ENCODE assay signal across 8 cellular contexts in genomic region chr1:200409203-200409760, GRCh38. TPM values are rescaled to one million over a fixed set of nuclear protein-coding genes. Genes with fewer than 3 reads are reported as not detected.
A peak's percentile ranks its signal among the peaks of the same experiment; 100 is the strongest.
DNase-seq lines count a peak whose midpoint lies in the region; ATAC-seq and TF ChIP-seq lines count a peak whose summit lies in the region.

No MANE protein-coding gene starts in this region.

- DNase-seq in CD4-positive, CD25-positive, alpha-beta regulatory T cell: peak in 2 of 3 donors; percentile 34 to 57
- peak; percentile 27 for DNase-seq in GM20000 (ENCODE audit: low spot score)
- peak; percentile 33 for DNase-seq in IMR-90
- peak; percentile 55 to 67 for DNase-seq in activated T-cell treated with anti-CD3 and anti-CD28 coated beads, Interleukin-2, amount 50 U/mL, for 48 hours
- peak in 1 of 2 donors; percentile 57 for DNase-seq in foreskin fibroblast
- DNase-seq in ovary: peak in 4 of 5 donors; percentile 32 to 55 (median 46)
- peak; percentile 76 for DNase-seq in upper lobe of right lung

- no peaks in the 10 kb centered on the region for H3K9me3 ChIP-seq in CD4-positive, CD25-positive, alpha-beta regulatory T cell (ENCODE audit: control insufficient read depth in 2 of 2, low read length in 2 of 2)
- H3K9me3 ChIP-seq in IMR-90 (ENCODE audit: control insufficient read depth, insufficient read depth, low read length) (no peaks in the 10 kb centered on the region), ovary (no peaks in the 10 kb centered on the region), upper lobe of right lung (no peaks in the 10 kb centered on the region)

- H3K14ac ChIP-seq in IMR-90 (replicated peaks; ENCODE audit: low read depth, low read length): peak overlapping the region; percentile 97

- H3K36me3 ChIP-seq in CD4-positive, CD25-positive, alpha-beta regulatory T cell (ENCODE audit: control insufficient read depth, insufficient read depth, low read length): peaks cover 2% of the 10 kb centered on the region
- H3K36me3 ChIP-seq in IMR-90 (ENCODE audit: control insufficient read depth, insufficient read depth, low read length) (peaks cover 20% of the 10 kb centered on the region), ovary (no peaks in the 10 kb centered on the region), upper lobe of right lung (peaks cover 4% of the 10 kb centered on the region)

- TF ChIP-seq EP300 in ovary (IDR thresholded peaks at IDR 0.05): no peak

- peak overlapping the region; percentile 69 for H2BK120ac ChIP-seq in IMR-90 (ENCODE audit: low read depth, low read length)

- peaks cover 0 to 4% (median 0%) of the 10 kb centered on the region in 7 donors for H3K9me3 Mint-ChIP-seq in CD4-positive, CD25-positive, alpha-beta regulatory T cell

- in situ Hi-C loops in IMR-90 (cut with MboI; ENCODE audit: low sequenced_read_pairs): no loop called here

- H3K36me3 Mint-ChIP-seq in CD4-positive, CD25-positive, alpha-beta regulatory T cell: peaks cover 23% of the 10 kb centered on the region

- H4K8ac ChIP-seq in IMR-90 (ENCODE audit: low read depth in 2 of 2, low read length in 2 of 2): peak overlapping the region; percentile 87 to 92; a peak in 3 of 4 replicates

- BruUV-seq in IMR-90 (replicated peaks; lab: Mats Ljungman, UMichigan): no TSS peak

- TF ChIP-seq RAD21 in IMR-90 (IDR thresholded peaks at IDR 0.05; ENCODE audit: low read length): peak; percentile 20; the same call in 1 of the 2 replicates

- H4K20me1 ChIP-seq in IMR-90 (ENCODE audit: insufficient read depth, low read length): peaks cover 22% of the 10 kb centered on the region

- peak overlapping the region; percentile 92 for H2AK5ac ChIP-seq in IMR-90 (ENCODE audit: low read depth, low read length)

- ATAC-seq in CD4-positive, CD25-positive, alpha-beta regulatory T cell (ENCODE audit: low read depth in 2 of 2): peak; percentile 14 to 19
- peak; percentile 51 for ATAC-seq in IMR-90 (ENCODE audit: low read depth)
- peak; percentile 37 for ATAC-seq in upper lobe of right lung
- ATAC-seq in GM18870 (IDR thresholded peaks at IDR 0.05; ENCODE audit: unreplicated experiment): no peak

- H2BK15ac ChIP-seq in IMR-90 (ENCODE audit: low read depth, low read length): peak overlapping the region; percentile 63; the same call in 2 of the 3 replicates

- H3K56ac ChIP-seq in IMR-90 (ENCODE audit: extremely low read depth, insufficient read depth, low read length): peak overlapping the region; percentile 93

- H2BK20ac ChIP-seq in IMR-90 (ENCODE audit: low read depth, low read length): peak overlapping the region; percentile 63; the same call in 1 of the 2 replicates

- peaks cover 25 to 60% (median 46%) of the 10 kb centered on the region in 4 donors for H3K4me1 Mint-ChIP-seq in CD4-positive, CD25-positive, alpha-beta regulatory T cell

- CTCF ChIA-PET in IMR-90 (lab: Yijun Ruan, JAX): interaction anchor here (0.6 kb wide), 1 partner anchor 13 kb away, joined by 3 read pairs; no protein-coding TSS in a partner anchor

- H3K18ac ChIP-seq in IMR-90 (ENCODE audit: low read depth, low read length): peak overlapping the region; percentile 62; the same call in 1 of the 2 replicates

- H3K4ac ChIP-seq in IMR-90 (ENCODE audit: low read depth, low read length): peak overlapping the region; percentile 94

- peak overlapping the region; percentile 98 for H3K9ac ChIP-seq in IMR-90 (ENCODE audit: low read depth, low read length)

- peak overlapping the region; percentile 89 for H4K91ac ChIP-seq in IMR-90 (ENCODE audit: insufficient read depth, low read depth, low read length)

- intact Hi-C loops in IMR-90 (cut with micrococcal nuclease): loop anchor here (1.0 to 10.0 kb wide), 3 partner anchors 79 to 724 kb away; no protein-coding TSS in a partner anchor
- intact Hi-C loops in ovary (cut with DNase I): no loop called here
- intact Hi-C loops in upper lobe of right lung (cut with DNase I): no loop called here

- peaks cover 17 to 43% of the 10 kb centered on the region in 2 experiments for H3K79me1 ChIP-seq in IMR-90 (ENCODE audit: low read depth in 1 of 2, low read length in 2 of 2)

- H3K4me2 ChIP-seq in IMR-90 (ENCODE audit: low read depth, low read length): peak overlapping the region; percentile 93

- peak overlapping the region; percentile 100 for H2AFZ ChIP-seq in IMR-90 (replicated peaks; ENCODE audit: low read length, poor library complexity)

- peak overlapping the region; percentile 78 for H3K27ac ChIP-seq in CD4-positive, CD25-positive, alpha-beta regulatory T cell (ENCODE audit: insufficient read depth, low read length, poor library complexity, severe bottlenecking)
- H3K27ac ChIP-seq in IMR-90 (ENCODE audit: insufficient read depth, low read length) (peak overlapping the region; percentile 97), ovary (peak overlapping the region in 1 of 2 donors; percentile 51), upper lobe of right lung (peak overlapping the region; percentile 87)

- peak overlapping the region; percentile 86 for H3K23ac ChIP-seq in IMR-90 (ENCODE audit: low read depth, low read length)

- TF ChIP-seq POLR2A in IMR-90 (IDR thresholded peaks at IDR 0.05; ENCODE audit: low read depth, low read length): no peak
- TF ChIP-seq POLR2A in ovary (IDR thresholded peaks at IDR 0.05): no peak

- peaks cover 49% of the 10 kb centered on the region for H3K4me1 ChIP-seq in CD4-positive, CD25-positive, alpha-beta regulatory T cell (ENCODE audit: control insufficient read depth, insufficient read depth, low read length, poor library complexity, severe bottlenecking)
- H3K4me1 ChIP-seq in IMR-90 (ENCODE audit: control insufficient read depth, insufficient read depth, low read length) (peaks cover 11% of the 10 kb centered on the region), ovary (ENCODE audit: insufficient read depth) (peaks cover 13% of the 10 kb centered on the region), upper lobe of right lung (peaks cover 49% of the 10 kb centered on the region)

- peaks cover 4% of the 10 kb centered on the region for H3K27me3 Mint-ChIP-seq in CD4-positive, CD25-positive, alpha-beta regulatory T cell

- WGBS in IMR-90 (ENCODE audit: extremely low coverage in 2 of 2, insufficient read length in 1 of 2), 2 experiments: 0% methylated on average over 4 of the region's 41 CpGs; no CpG with 5 or more reads in 1 of the 2 experiments
- WGBS in ovary, 3 donors: 1 to 3% (median 2%) methylated on average over 29 to 41 of the region's 41 CpGs

- peak overlapping the region; percentile 99 for H2AK9ac ChIP-seq in IMR-90 (replicated peaks; ENCODE audit: low read depth, low read length, poor library complexity)

- no peaks in the 10 kb centered on the region for H3K27me3 ChIP-seq in CD4-positive, CD25-positive, alpha-beta regulatory T cell (ENCODE audit: control insufficient read depth, insufficient read depth, low read length)
- H3K27me3 ChIP-seq in IMR-90 (ENCODE audit: control insufficient read depth, insufficient read depth, low read length) (no peaks in the 10 kb centered on the region), ovary (no peaks in the 10 kb centered on the region), upper lobe of right lung (no peaks in the 10 kb centered on the region)

- dilution Hi-C loops in IMR-90 (cut with HindIII; ENCODE audit: low sequenced_read_pairs, unreplicated experiment): no loop called here

- H3K4me3 Mint-ChIP-seq in CD4-positive, CD25-positive, alpha-beta regulatory T cell: peak overlapping the region; percentile 96 to 100 (median 98)

- TF ChIP-seq CTCF in GM20000 (IDR thresholded peaks at IDR 0.05; ENCODE audit: extremely low read depth, missing control alignments) (no peak), IMR-90 (conservative IDR thresholded peaks at IDR 0.05; ENCODE audit: low read depth, low read length) (0 out of 2 replicates have a peak, but pooled peaks have one; percentile 7), foreskin fibroblast (IDR thresholded peaks at IDR 0.05; ENCODE audit: low read depth, low read length) (no peak), ovary (IDR thresholded peaks at IDR 0.05) (no peak), upper lobe of right lung (IDR thresholded peaks at IDR 0.05) (no peak)

- POLR2A ChIA-PET in IMR-90 (lab: Charles Lee; ENCODE audit: unreplicated experiment): no interaction called here

- H2BK5ac ChIP-seq in IMR-90 (ENCODE audit: low read depth, low read length, poor library complexity, severe bottlenecking): peak overlapping the region; percentile 92

- peaks cover 12% of the 10 kb centered on the region for H3K9me1 ChIP-seq in IMR-90 (ENCODE audit: insufficient read depth, low read length)

- H4K5ac ChIP-seq in IMR-90 (ENCODE audit: low read depth, low read length): peak overlapping the region; percentile 62

- H3K4me3 ChIP-seq in CD4-positive, CD25-positive, alpha-beta regulatory T cell (ENCODE audit: low read depth, low read length): peak overlapping the region; percentile 93
- H3K4me3 ChIP-seq in IMR-90 (ENCODE audit: insufficient read depth, low read depth, low read length): peak overlapping the region; percentile 86
- peak overlapping the region; percentile 79 to 90 for H3K4me3 ChIP-seq in foreskin fibroblast (ENCODE audit: low read depth in 1 of 2, low read length in 2 of 2)
- H3K4me3 ChIP-seq in ovary: peak overlapping the region; percentile 82
- H3K4me3 ChIP-seq in upper lobe of right lung: peak overlapping the region; percentile 76

- H3K27ac Mint-ChIP-seq in CD4-positive, CD25-positive, alpha-beta regulatory T cell: peak overlapping the region; percentile 90 to 99 (median 97)

TF ChIP-seq in IMR-90, 13 proteins besides CTCF, POLR2A, EP300 and RAD21:
- TF ChIP-seq CHD1 (IDR thresholded peaks at IDR 0.05; ENCODE audit: low read depth, low read length) (no peak), MAZ (IDR thresholded peaks at IDR 0.05; ENCODE audit: borderline replicate concordance, low read depth, low read length) (peak; percentile 26; the same call in 1 of the 2 replicates)

RNA-seq across cellular contexts. Expression of gene ZNF281, which starts 0.6 kb away (rescaled TPM):
- total RNA-seq in CD4-positive, CD25-positive, alpha-beta regulatory T cell: 33.6 TPM
- polyA plus RNA-seq in CD4-positive, CD25-positive, alpha-beta regulatory T cell: 10 to 100 TPM; 27.9 to 41.9 (median 31.3) TPM
- total RNA-seq in IMR-90 (2012; rRNA removed) (37.5 and 38.0 TPM in 2 replicates), ovary (10 to 100 TPM in 4 of 7 donors, 1 to 10 TPM in 3; 8.3 to 12.4 (median 10.7) TPM), upper lobe of right lung (19.5 TPM)
- polyA plus RNA-seq in IMR-90 (2012; rRNA removed) (5.4 and 7.0 TPM in 2 replicates), ovary (10 to 100 TPM in 1 of 2 donors, 1 to 10 TPM in 1; 3.7 to 11.2 TPM)
- 1.1 and 1.7 TPM in 2 replicates for polyA plus RNA-seq in IMR-90 (2012; cell fraction: cytosol; rRNA removed)
- 2.1 and 9.7 TPM in 2 replicates for polyA plus RNA-seq in IMR-90 (2012; cell fraction: nucleus; rRNA removed; ENCODE audit: low replicate concordance)
